In genomic region chr11:117823941-117824420, GRCh38 we compare ENCODE assay signal across 11 cellular contexts. TPM values are rescaled to one million over a fixed set of nuclear protein-coding genes. Genes with fewer than 3 reads are reported as not detected.
DNase-seq lines count a peak whose midpoint lies in the region; ATAC-seq, FAIRE-seq and TF ChIP-seq lines count a peak whose summit lies in the region.
"Had no signal": no experiment of that assay in that cellular context is flagged by ENCODE, and none has a peak within 500 bp of the region (broad histone marks: within the 10 kb centered on the region; RNA-seq: fewer than 3 reads in every experiment).

No MANE protein-coding gene starts in this region.

- peak overlapping the region; percentile 79 for H3K27ac Mint-ChIP-seq in T-helper 1 cell treated with Interleukin-12 subunit alpha and Interleukin-12 subunit beta and Interleukin-4 antibody, amounts not matched to agents 30 μg/mL and 1 μg/mL, for 36 hours
- no peak overlapping the region for H3K27ac Mint-ChIP-seq in astrocyte (ENCODE audit: unreplicated experiment)
- H3K27ac Mint-ChIP-seq: neural progenitor cell had no signal

- H3K9me3 Mint-ChIP-seq in T-helper 1 cell treated with Interleukin-12 subunit alpha and Interleukin-12 subunit beta and Interleukin-4 antibody, amounts not matched to agents 30 μg/mL and 1 μg/mL, for 36 hours, result no peaks in the 10 kb centered on the region
- H3K9me3 Mint-ChIP-seq in astrocyte (ENCODE audit: unreplicated experiment), result no peaks in the 10 kb centered on the region
- H3K9me3 Mint-ChIP-seq: neural progenitor cell had no signal

- TF ChIP-seq EP300 in suprapubic skin (IDR thresholded peaks at IDR 0.05), result no peak

- no peak for ATAC-seq in GM21786 (IDR thresholded peaks at IDR 0.05; ENCODE audit: unreplicated experiment)

- no peaks in the 10 kb centered on the region for H3K27me3 Mint-ChIP-seq in T-helper 1 cell treated with Interleukin-12 subunit alpha and Interleukin-12 subunit beta and Interleukin-4 antibody, amounts not matched to agents 30 μg/mL and 1 μg/mL, for 36 hours (ENCODE audit: low read depth)
- peaks cover 19% of the 10 kb centered on the region for H3K27me3 Mint-ChIP-seq in astrocyte (ENCODE audit: low read depth, unreplicated experiment)

- H3K27me3 ChIP-seq in astrocyte (ENCODE audit: insufficient read depth, low read length) (peaks cover 2% of the 10 kb centered on the region), suprapubic skin (peaks cover 5% of the 10 kb centered on the region)
- H3K27me3 ChIP-seq: neural progenitor cell had no signal

- no peak overlapping the region for H3K4me3 Mint-ChIP-seq in T-helper 1 cell treated with Interleukin-12 subunit alpha and Interleukin-12 subunit beta and Interleukin-4 antibody, amounts not matched to agents 30 μg/mL and 1 μg/mL, for 36 hours
- no peak overlapping the region for H3K4me3 Mint-ChIP-seq in astrocyte (ENCODE audit: unreplicated experiment)
- H3K4me3 Mint-ChIP-seq: neural progenitor cell had no signal

- no peak for TF ChIP-seq CTCF in astrocyte (IDR thresholded peaks at IDR 0.05; ENCODE audit: insufficient read depth, low read depth, low read length)
- TF ChIP-seq CTCF in suprapubic skin (IDR thresholded peaks at IDR 0.05), result no peak

- no peak for FAIRE-seq in astrocyte (lab: Jason Lieb, UNC)
- FAIRE-seq: colon had no signal

- H3K36me3 Mint-ChIP-seq in T-helper 1 cell treated with Interleukin-12 subunit alpha and Interleukin-12 subunit beta and Interleukin-4 antibody, amounts not matched to agents 30 μg/mL and 1 μg/mL, for 36 hours (ENCODE audit: low read depth), result no peaks in the 10 kb centered on the region
- H3K36me3 Mint-ChIP-seq in astrocyte (ENCODE audit: low read depth, unreplicated experiment), result no peaks in the 10 kb centered on the region
- H3K36me3 Mint-ChIP-seq: neural progenitor cell had no signal

- H3K4me2 ChIP-seq in astrocyte (ENCODE audit: low read length), result no peak overlapping the region
- H3K4me2 ChIP-seq: neural progenitor cell had no signal

- H3K9me3 ChIP-seq in astrocyte (ENCODE audit: insufficient read depth, low read depth, low read length) (no peaks in the 10 kb centered on the region), suprapubic skin (no peaks in the 10 kb centered on the region)

- DNase-seq in T-helper 1 cell (no peak), astrocyte (ENCODE audit: low read depth) (peak; percentile 25), left kidney (ENCODE audit: low read depth, low spot score) (peak; percentile 53), suprapubic skin (ENCODE audit: low spot score in 2 of 2) (peak; percentile 73 to 79), 8988T (no peak), H4 (ENCODE audit: low spot score) (no peak)

- H3K4me1 ChIP-seq in astrocyte (ENCODE audit: insufficient read depth, low read length) (peaks cover 19% of the 10 kb centered on the region), suprapubic skin (peaks cover 34% of the 10 kb centered on the region)
- H3K4me1 ChIP-seq: neural progenitor cell had no signal

- H2AFZ ChIP-seq in astrocyte (ENCODE audit: low read depth, low read length), result peak overlapping the region; percentile 65
- H2AFZ ChIP-seq: neural progenitor cell had no signal

- no peak for TF ChIP-seq POLR2A in suprapubic skin (IDR thresholded peaks at IDR 0.05)

- H3K36me3 ChIP-seq in astrocyte (ENCODE audit: insufficient read depth, low read length) (no peaks in the 10 kb centered on the region), suprapubic skin (no peaks in the 10 kb centered on the region)
- H3K36me3 ChIP-seq: neural progenitor cell had no signal

- H3K79me2 ChIP-seq in astrocyte (ENCODE audit: insufficient read depth, low read length), result no peaks in the 10 kb centered on the region

- 46% methylated on average over 13 of the region's 13 CpGs for WGBS in suprapubic skin

- no peaks in the 10 kb centered on the region for H4K20me1 ChIP-seq in astrocyte (ENCODE audit: insufficient read depth, low read length)

- no peak overlapping the region for H3K9ac ChIP-seq in astrocyte (ENCODE audit: low read length)
- H3K9ac ChIP-seq: neural progenitor cell had no signal

- H3K27ac ChIP-seq in astrocyte (ENCODE audit: low read depth, low read length) (no peak overlapping the region), suprapubic skin (peak overlapping the region; percentile 58)
- H3K27ac ChIP-seq: neural progenitor cell had no signal

- peaks cover 54% of the 10 kb centered on the region for H3K4me1 Mint-ChIP-seq in T-helper 1 cell treated with Interleukin-12 subunit alpha and Interleukin-12 subunit beta and Interleukin-4 antibody, amounts not matched to agents 30 μg/mL and 1 μg/mL, for 36 hours (ENCODE audit: low read depth)
- peaks cover 16% of the 10 kb centered on the region for H3K4me1 Mint-ChIP-seq in astrocyte (ENCODE audit: low read depth, unreplicated experiment)

- H3K4me3 ChIP-seq in astrocyte (ENCODE audit: insufficient read depth, low read depth, low read length), result no peak overlapping the region
- H3K4me3 ChIP-seq in suprapubic skin, result no peak overlapping the region
- H3K4me3 ChIP-seq: neural progenitor cell had no signal

RNA-seq across cellular contexts. Expression of gene FXYD2, which starts 0.6 kb away (rescaled TPM):
- total RNA-seq in astrocyte (not detected in 2 replicates), suprapubic skin (not detected)
- total RNA-seq in H4 (2014; rRNA removed; shearing (Covaris generic)), result not detected in 2 replicates

RNA-seq across cellular contexts. Expression of gene DSCAML1, which starts 27.0 kb away (rescaled TPM):
- 0.16 TPM in 1 of 2 replicates, not detected in the other for total RNA-seq in astrocyte
- under 1 TPM in 3 of 4 donors, not detected in 1; 0.11 to 0.24 (median 0.21) TPM for total RNA-seq in suprapubic skin
- not detected in 2 replicates for total RNA-seq in H4 (2014; rRNA removed; shearing (Covaris generic))
- total RNA-seq: HT-29 had no signal

RNA-seq across cellular contexts. Expression of gene FXYD6, which starts 52.5 kb away (rescaled TPM):
- 8.1 and 10.5 TPM in 2 replicates for total RNA-seq in astrocyte
- total RNA-seq in suprapubic skin, result 10 to 100 TPM in 2 of 4 donors, 1 to 10 TPM in 2; 4.8 to 15.9 (median 9.5) TPM
- 12.8 and 15.8 TPM in 2 replicates for total RNA-seq in H4 (2014; rRNA removed; shearing (Covaris generic))
- total RNA-seq: HT-29 had no signal

Comparison
In these comparisons a context has a peak if more than half of its experiments do, and no peak if none do; other contexts are left out.
1. DNase-seq: peak in astrocyte (single experiment), left kidney (single experiment) and suprapubic skin (2 of 2); none in T-helper 1 cell (0 of 5), 8988T (single experiment) and H4 (single experiment).